Comparison of ENCODE assay signal across 8 cellular contexts in the genomic region with DNA sequence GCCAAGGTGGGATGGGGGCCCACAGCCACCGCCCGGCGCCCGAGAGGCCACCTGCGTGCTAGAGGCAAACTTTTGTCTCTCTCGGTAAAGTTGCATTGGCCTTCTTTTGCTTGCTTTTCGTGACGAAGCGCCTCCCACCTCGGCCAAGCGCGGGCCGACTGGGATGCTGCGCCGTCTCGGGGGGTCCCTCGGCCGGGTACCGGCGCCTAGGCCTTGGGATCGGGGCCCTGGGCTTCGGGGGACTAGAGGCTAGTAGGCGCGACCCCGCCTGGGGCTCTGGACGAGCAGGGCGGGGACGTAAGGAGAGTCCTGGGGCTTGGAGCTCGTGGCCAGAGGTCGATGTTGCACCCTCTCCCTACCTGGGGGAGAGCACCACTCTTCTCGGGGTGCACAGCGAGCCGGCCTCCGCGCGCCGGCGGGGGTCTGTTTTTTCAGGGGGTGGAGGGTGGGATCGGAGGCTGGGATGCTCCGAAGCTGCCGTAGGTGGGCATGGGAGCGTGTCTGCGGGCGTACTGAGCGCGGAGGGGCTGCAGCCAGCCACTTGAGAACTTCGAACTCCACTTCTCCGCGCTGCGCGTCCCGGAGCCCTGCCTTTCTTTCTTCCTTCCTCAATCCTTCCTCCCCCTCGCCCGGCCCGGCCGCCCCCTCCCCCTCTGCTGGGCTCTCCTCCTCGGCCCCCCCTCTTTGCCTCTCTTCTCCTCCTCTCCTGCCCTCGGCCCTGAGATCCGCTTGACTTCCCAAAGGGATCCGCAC. TPM values are rescaled to one million over a fixed set of nuclear protein-coding genes. Genes with fewer than 3 reads are reported as not detected.
DNase-seq lines count a peak whose midpoint lies in the region; ATAC-seq, FAIRE-seq and TF ChIP-seq lines count a peak whose summit lies in the region.

No MANE protein-coding gene starts in this region.

- peak overlapping the region in 2 of 4 donors; percentile 19 to 57 for H3K4me3 ChIP-seq in adrenal gland
- H3K4me3 ChIP-seq in keratinocyte (ENCODE audit: control insufficient read depth in 2 of 3, extremely low read depth in 1 of 3, insufficient read depth in 2 of 3, low read depth in 1 of 3, low read length in 3 of 3), result peak overlapping the region; percentile 31 to 67 (median 60)
- H3K4me3 ChIP-seq in testis, result peak overlapping the region; percentile 66 to 78

- FAIRE-seq in keratinocyte (lab: Jason Lieb, UNC), result no peak

- 1 to 2% (median 2%) methylated on average over 4 to 60 of the region's 60 CpGs for WGBS in adrenal gland, 4 donors
- 1% methylated on average over 21 to 60 of the region's 60 CpGs for WGBS in testis, 2 donors

- TF ChIP-seq POLR2A in adrenal gland (IDR thresholded peaks at IDR 0.05) (no peak), testis (IDR thresholded peaks at IDR 0.05) (no peak)

- no peaks in the 10 kb centered on the region for H3K9me1 ChIP-seq in keratinocyte (ENCODE audit: control insufficient read depth, extremely low read depth, insufficient read depth, low read length)

- ATAC-seq in GM21515 (IDR thresholded peaks at IDR 0.05; ENCODE audit: unreplicated experiment), result no peak

- peak overlapping the region in 4 of 5 donors; percentile 62 to 82 (median 64) for H3K27ac ChIP-seq in adrenal gland
- H3K27ac ChIP-seq in keratinocyte (ENCODE audit: control insufficient read depth, insufficient read depth, low read length), result no peak overlapping the region
- peak overlapping the region; percentile 90 for H3K27ac ChIP-seq in testis

- H3K4me2 ChIP-seq in keratinocyte (ENCODE audit: control insufficient read depth, extremely low read depth, insufficient read depth, low read depth, low read length), result peak overlapping the region; percentile 85

- peaks cover 48% of the 10 kb centered on the region for H3K27me3 ChIP-seq in adrenal gland
- H3K27me3 ChIP-seq in keratinocyte (ENCODE audit: control insufficient read depth, extremely low read depth, insufficient read depth, low read length), result peaks cover 49% of the 10 kb centered on the region
- H3K27me3 ChIP-seq in testis, result no peaks in the 10 kb centered on the region

- no peak overlapping the region for H3K9ac ChIP-seq in keratinocyte (ENCODE audit: control insufficient read depth, extremely low read depth, insufficient read depth, low read length)

- peaks cover 0 to 13% of the 10 kb centered on the region in 2 donors for H3K4me1 ChIP-seq in adrenal gland (replicated peaks in 1 of 2)
- H3K4me1 ChIP-seq in keratinocyte (ENCODE audit: control insufficient read depth, extremely low read depth, insufficient read depth, low read length), result peaks cover 11% of the 10 kb centered on the region
- peaks cover 38% of the 10 kb centered on the region for H3K4me1 ChIP-seq in testis

- intact Hi-C loops in adrenal gland (cut with DNase I) (no loop called here), testis (cut with DNase I; ENCODE audit: low total_unique reads) (no loop called here)

- dilution Hi-C loops in keratinocyte (cut with MboI; ENCODE audit: extremely low pct_ligation_motif_present, low sequenced_read_pairs), result no loop called here

- no peak for TF ChIP-seq CTCF in adrenal gland (IDR thresholded peaks at IDR 0.05)
- TF ChIP-seq CTCF in keratinocyte (optimal IDR thresholded peaks at IDR 0.05 in 1 of 3, IDR thresholded peaks at IDR 0.05 in 1 of 3, conservative IDR thresholded peaks at IDR 0.05 in 1 of 3; ENCODE audit: extremely low read depth in 1 of 3, insufficient read depth in 2 of 3, low read length in 3 of 3), result no peak
- no peak for TF ChIP-seq CTCF in testis (IDR thresholded peaks at IDR 0.05)

- H3K79me2 ChIP-seq in keratinocyte (ENCODE audit: control insufficient read depth, insufficient read depth, low read length), result no peaks in the 10 kb centered on the region

- no peaks in the 10 kb centered on the region for H3K36me3 ChIP-seq in adrenal gland (replicated peaks in 1 of 2)
- no peaks in the 10 kb centered on the region for H3K36me3 ChIP-seq in keratinocyte (ENCODE audit: control insufficient read depth in 2 of 2, extremely low read depth in 1 of 2, insufficient read depth in 2 of 2, low read length in 2 of 2)
- H3K36me3 ChIP-seq in testis (ENCODE audit: low read depth, missing control alignments), result no peaks in the 10 kb centered on the region

- peak overlapping the region; percentile 62 for H2AFZ ChIP-seq in keratinocyte (ENCODE audit: control insufficient read depth, low read length)

- no peaks in the 10 kb centered on the region for H4K20me1 ChIP-seq in keratinocyte (ENCODE audit: control insufficient read depth, extremely low read depth, insufficient read depth, low read length)

- DNase-seq in NCI-H1694 (lab: John Stamatoyannopoulos, UW) (peak; percentile 26), NCI-H1694 treated with DMSO at 0.1 percent for 48 hours (lab: John Stamatoyannopoulos, UW) (no peak), adrenal gland (peak in 3 of 7 donors; percentile 21 to 31 (median 30)), keratinocyte (ENCODE audit: low read depth, low spot score) (no peak), testis (peak; percentile 67), EL (no peak)
- no peak for DNase-seq in NK-92 treated with Interleukin-12 subunit alpha and Interleukin-12 subunit beta, amount 100 ng/mL, for 24 hours (lab: John Stamatoyannopoulos, UW)

- no peaks in the 10 kb centered on the region for H3K9me3 ChIP-seq in adrenal gland (replicated peaks in 1 of 3)
- no peaks in the 10 kb centered on the region for H3K9me3 ChIP-seq in keratinocyte (ENCODE audit: control insufficient read depth, low read depth, low read length)
- H3K9me3 ChIP-seq in testis, result no peaks in the 10 kb centered on the region

RNA-seq across cellular contexts. Expression of gene GLI2, which starts 0.7 kb away (rescaled TPM):
- 1 to 10 TPM; 1.6 to 4.5 (median 2.7) TPM for total RNA-seq in adrenal gland
- polyA plus RNA-seq in adrenal gland, result 1 to 10 TPM in 2 of 3 donors, under 1 TPM in 1; 0.51 to 2.7 (median 1.7) TPM
- polyA plus RNA-seq in keratinocyte, result 0.04 to 0.06 TPM (median 0.05 TPM) in 3 replicates
- polyA plus RNA-seq in keratinocyte (2011; ENCODE audit: low read depth), result not detected
- 0.02 and 0.04 TPM in 2 replicates for polyA plus RNA-seq in keratinocyte (2011; cell fraction: cytosol; rRNA removed)
- polyA plus RNA-seq in keratinocyte (2011; cell fraction: nucleus; rRNA removed), result 0.25 and 0.39 TPM in 2 replicates
- polyA plus RNA-seq in keratinocyte (2012; ENCODE audit: low replicate concordance), result 0.10 TPM in 1 of 2 replicates, not detected in the other
- 0.07 to 0.67 TPM (median 0.16 TPM) in 3 replicates for polyA minus RNA-seq in keratinocyte
- not detected for polyA minus RNA-seq in keratinocyte (2011; cell fraction: cytosol; rRNA and poly(A)+ RNA removed)
- polyA minus RNA-seq in keratinocyte (2011; cell fraction: nucleus; rRNA and poly(A)+ RNA removed), result 0.31 and 0.74 TPM in 2 replicates
- 10 to 100 TPM; 16.5 to 21.4 TPM for total RNA-seq in testis
- polyA plus RNA-seq in testis (ENCODE audit: insufficient read depth, low read depth, low replicate concordance), result 5.1 TPM

Comparison
In these comparisons a context has a peak if more than half of its experiments do, and no peak if none do; other contexts are left out.
1. DNase-seq: peak in NCI-H1694 (single experiment) and testis (single experiment); none in NCI-H1694 treated with DMSO at 0.1 percent for 48 hours (single experiment), keratinocyte (single experiment), NK-92 treated with Interleukin-12 subunit alpha and Interleukin-12 subunit beta, amount 100 ng/mL, for 24 hours (single experiment) and EL (single experiment).